In genomic region chr9:131934673-131935072, GRCh38 we compare ENCODE assay signal across 28 cellular contexts.
"Had no signal": no experiment of that assay in that cellular context is flagged by ENCODE, and none has a peak within 500 bp of the region (broad histone marks: within the 10 kb centered on the region; RNA-seq: fewer than 3 reads in every experiment).

No MANE protein-coding gene starts in this region.

- H3K9me3 Mint-ChIP-seq: dendritic cell treated with granulocyte-macrophage colony-stimulating factor and Interleukin-4, amounts not matched to agents 40 ng/mL and 50 ng/mL, for 4 days; effector memory CD8-positive, alpha-beta T cell had no signal

- H3K4me1 ChIP-seq: colonic mucosa, esophagus muscularis mucosa, esophagus squamous epithelium, foreskin keratinocyte, gastrocnemius medialis, gastroesophageal sphincter, heart left ventricle, heart right ventricle had no signal

- H3K27ac ChIP-seq: colonic mucosa, coronary artery, dorsolateral prefrontal cortex, epithelial cell of prostate, esophagus muscularis mucosa, esophagus squamous epithelium, foreskin keratinocyte, gastrocnemius medialis, gastroesophageal sphincter, heart left ventricle, heart right ventricle, hepatocyte had no signal

- ATAC-seq: effector memory CD8-positive, alpha-beta T cell; esophagus mucosa; foreskin keratinocyte; gastrocnemius medialis; gastroesophageal sphincter; heart left ventricle; heart right ventricle had no signal

- H3K4me2 ChIP-seq: hepatocyte had no signal

- H3K36me3 ChIP-seq: colonic mucosa, gastrocnemius medialis had no signal

- DNase-seq: colonic mucosa; cortex of kidney; dermis blood vessel endothelial cell; dorsolateral prefrontal cortex; effector CD4-positive, alpha-beta T cell; effector CD8-positive, alpha-beta T cell; effector memory CD4-positive, alpha-beta T cell; effector memory CD8-positive, alpha-beta T cell; endodermal cell; erythroblast; esophagus squamous epithelium; foreskin fibroblast; foreskin keratinocyte; foreskin melanocyte; gastrocnemius medialis; glutamatergic neuron; head of caudate nucleus; heart left ventricle; heart right ventricle had no signal

- H3K27me3 ChIP-seq: colonic mucosa, dorsolateral prefrontal cortex, esophagus muscularis mucosa, esophagus squamous epithelium, foreskin keratinocyte, gastrocnemius medialis, gastroesophageal sphincter, heart left ventricle, heart right ventricle, hepatocyte had no signal

- H3K9me3 ChIP-seq: colonic mucosa, esophagus squamous epithelium, gastrocnemius medialis had no signal

- H3K79me2 ChIP-seq: hepatocyte had no signal

- H3K4me3 Mint-ChIP-seq: dendritic cell treated with granulocyte-macrophage colony-stimulating factor and Interleukin-4, amounts not matched to agents 40 ng/mL and 50 ng/mL, for 4 days; effector memory CD8-positive, alpha-beta T cell; endodermal cell had no signal

- H3K4me3 ChIP-seq: colonic mucosa, coronary artery, dorsolateral prefrontal cortex, esophagus muscularis mucosa, esophagus squamous epithelium, gastrocnemius medialis, gastroesophageal sphincter, heart left ventricle, heart right ventricle, hepatocyte had no signal

- FAIRE-seq: endometrium, frontal cortex had no signal

- H2AFZ ChIP-seq: hepatocyte had no signal

- H3K27ac Mint-ChIP-seq: dendritic cell treated with granulocyte-macrophage colony-stimulating factor and Interleukin-4, amounts not matched to agents 40 ng/mL and 50 ng/mL, for 4 days; effector memory CD8-positive, alpha-beta T cell; endodermal cell had no signal

- H3K27me3 Mint-ChIP-seq: dendritic cell treated with granulocyte-macrophage colony-stimulating factor and Interleukin-4, amounts not matched to agents 40 ng/mL and 50 ng/mL, for 4 days; effector memory CD8-positive, alpha-beta T cell had no signal

- H3K4me1 Mint-ChIP-seq: endodermal cell had no signal
